8 cellular contexts compared by ENCODE assay signal in genomic region chr1:226643701-226644540, GRCh38.
DNase-seq lines count a peak whose midpoint lies in the region; ATAC-seq, FAIRE-seq and TF ChIP-seq lines count a peak whose summit lies in the region.

No MANE protein-coding gene starts in this region.

- POLR2A ChIA-PET in activated CD8-positive, alpha-beta T cell treated with anti-CD3 and anti-CD28 coated beads for 36 hours (lab: Charles Lee), result interaction anchor here (0.6 to 5.3 kb wide), 20 partner anchors 10 to 184 kb away, joined by 3 to 28 read pairs (median 4); no protein-coding TSS in a partner anchor

- peak; percentile 88 for DNase-seq in activated CD8-positive, alpha-beta T cell treated with anti-CD3 and anti-CD28 coated beads for 36 hours
- DNase-seq in neural progenitor cell (ENCODE audit: low spot score) (no peak), hypothalamus (lab: John Stamatoyannopoulos, UW) (no peak), amniotic stem cell (lab: John Stamatoyannopoulos, UW) (no peak), H54 (ENCODE audit: insufficient read length, low spot score) (no peak)

- H3K9me3 ChIP-seq in neural progenitor cell (ENCODE audit: low read depth), result no peaks in the 10 kb centered on the region

- ATAC-seq in GM19023 (IDR thresholded peaks at IDR 0.05; ENCODE audit: unreplicated experiment) (peak; percentile 41), HG02981 (IDR thresholded peaks at IDR 0.05; ENCODE audit: unreplicated experiment) (peak; percentile 36), HG03139 (IDR thresholded peaks at IDR 0.05; ENCODE audit: unreplicated experiment) (no peak)
- ATAC-seq in activated CD8-positive, alpha-beta T cell treated with anti-CD3 and anti-CD28 coated beads for 36 hours, result peak; percentile 46

- H3K9ac ChIP-seq in neural progenitor cell, result no peak overlapping the region

- no peak overlapping the region for H3K4me2 ChIP-seq in neural progenitor cell

- H4K20me1 ChIP-seq in neural progenitor cell (ENCODE audit: low read depth), result no peaks in the 10 kb centered on the region

- H3F3A ChIP-seq in neural progenitor cell (ENCODE audit: low read depth), result peaks cover under 1% of the 10 kb centered on the region

- intact Hi-C loops in activated CD8-positive, alpha-beta T cell treated with anti-CD3 and anti-CD28 coated beads for 36 hours (cut with micrococcal nuclease), result loop anchor here (5.0 kb wide), 1 partner anchor 33 kb away; no protein-coding TSS in a partner anchor

- no peaks in the 10 kb centered on the region for H3K36me3 ChIP-seq in neural progenitor cell

- peak overlapping the region; percentile 55 for H3K4me3 Mint-ChIP-seq in activated CD8-positive, alpha-beta T cell treated with anti-CD3 and anti-CD28 coated beads for 36 hours
- peak overlapping the region; percentile 12 for H3K4me3 Mint-ChIP-seq in neural progenitor cell

- no peak for FAIRE-seq in H54 (lab: Jason Lieb, UNC)

- peaks cover 71% of the 10 kb centered on the region for H3K4me1 Mint-ChIP-seq in activated CD8-positive, alpha-beta T cell treated with anti-CD3 and anti-CD28 coated beads for 36 hours (ENCODE audit: low read depth)
- H3K4me1 Mint-ChIP-seq in neural progenitor cell, result peaks cover 26% of the 10 kb centered on the region

- peaks cover 12% of the 10 kb centered on the region for H3K4me1 ChIP-seq in neural progenitor cell

- CTCF ChIA-PET in activated CD8-positive, alpha-beta T cell treated with anti-CD3 and anti-CD28 coated beads for 36 hours (lab: Charles Lee), result interaction anchor here (0.7 to 5.5 kb wide), 17 partner anchors 10 to 185 kb away, joined by 3 to 55 read pairs (median 5); no protein-coding TSS in a partner anchor

- H3K79me2 ChIP-seq in neural progenitor cell (ENCODE audit: low read depth), result no peaks in the 10 kb centered on the region

- TF ChIP-seq CTCF in activated CD8-positive, alpha-beta T cell treated with anti-CD3 and anti-CD28 coated beads for 36 hours (IDR thresholded peaks at IDR 0.05), result no peak
- no peak for TF ChIP-seq CTCF in neural progenitor cell (IDR thresholded peaks at IDR 0.05)

- H3K27me3 Mint-ChIP-seq in activated CD8-positive, alpha-beta T cell treated with anti-CD3 and anti-CD28 coated beads for 36 hours, result no peaks in the 10 kb centered on the region
- H3K27me3 Mint-ChIP-seq in neural progenitor cell (ENCODE audit: insufficient read depth, low read depth), result no peaks in the 10 kb centered on the region

- peaks cover 59% of the 10 kb centered on the region for H3K36me3 Mint-ChIP-seq in activated CD8-positive, alpha-beta T cell treated with anti-CD3 and anti-CD28 coated beads for 36 hours (ENCODE audit: low read depth)
- peaks cover 10% of the 10 kb centered on the region for H3K36me3 Mint-ChIP-seq in neural progenitor cell

- TF ChIP-seq POLR2A in H54 (IDR thresholded peaks at IDR 0.05; ENCODE audit: low read depth, low read length), result no peak

- no peak overlapping the region for H2AFZ ChIP-seq in neural progenitor cell (replicated peaks)

- H3K27me3 ChIP-seq in neural progenitor cell, result no peaks in the 10 kb centered on the region

- no peak overlapping the region for H3K27ac ChIP-seq in neural progenitor cell

- no peak overlapping the region for H3K4me3 ChIP-seq in neural progenitor cell

- H3K9me3 Mint-ChIP-seq in activated CD8-positive, alpha-beta T cell treated with anti-CD3 and anti-CD28 coated beads for 36 hours, result no peaks in the 10 kb centered on the region
- no peaks in the 10 kb centered on the region for H3K9me3 Mint-ChIP-seq in neural progenitor cell

- peak overlapping the region; percentile 95 for H3K27ac Mint-ChIP-seq in activated CD8-positive, alpha-beta T cell treated with anti-CD3 and anti-CD28 coated beads for 36 hours
- H3K27ac Mint-ChIP-seq in neural progenitor cell, result peak overlapping the region; percentile 78
